19 cellular contexts compared by ENCODE assay signal in the genomic region with DNA sequence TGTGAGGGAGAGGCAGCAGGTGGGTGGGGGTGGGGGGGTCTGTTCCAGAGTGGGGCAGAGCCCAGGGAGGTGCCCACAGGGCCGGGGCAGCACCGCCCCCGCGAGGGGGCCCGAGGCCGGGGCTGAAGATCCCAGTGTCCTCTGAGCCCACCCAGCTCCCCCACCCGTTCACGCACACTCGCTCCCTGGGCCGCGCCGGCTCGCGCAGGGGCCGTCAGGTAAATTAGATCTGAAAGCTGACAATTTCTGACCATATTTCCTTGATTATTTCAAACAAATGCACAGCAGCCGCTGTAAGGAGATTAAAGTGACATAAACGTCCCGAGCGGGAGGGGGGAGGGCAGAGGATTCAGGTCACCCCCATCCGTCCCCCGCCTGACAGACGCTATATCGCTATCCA.
DNase-seq lines count a peak whose midpoint lies in the region; ATAC-seq and TF ChIP-seq lines count a peak whose summit lies in the region.
"Had no signal": no experiment of that assay in that cellular context is flagged by ENCODE, and none has a peak within 500 bp of the region (broad histone marks: within the 10 kb centered on the region; RNA-seq: fewer than 3 reads in every experiment).

No MANE protein-coding gene starts in this region.

- no peak for ATAC-seq in heart left ventricle
- no peak for ATAC-seq in Right ventricle myocardium inferior
- ATAC-seq in gastrocnemius medialis = no peak
- ATAC-seq: A549, HCT116 had no signal

- no peak for DNase-seq in heart left ventricle
- DNase-seq in Right ventricle myocardium inferior (ENCODE audit: missing footprints) = no peak
- no peak for DNase-seq in gastrocnemius medialis
- no peak for DNase-seq in NCI-H1436 treated with DMSO at 0.1 percent for 48 hours (lab: John Stamatoyannopoulos, UW)
- no peak for DNase-seq in posterior vena cava (ENCODE audit: low spot score)
- no peak for DNase-seq in COLO668 (lab: John Stamatoyannopoulos, UW; ENCODE audit: unreplicated experiment)
- DNase-seq: CD4-positive, alpha-beta T cell; DND-41; GDM1; MV-4-11; NCI-H1417 treated with DMSO at 0.1 percent for 48 hours; NCI-H2029 treated with DMSO at 0.1 percent for 48 hours; NCI-H2227 treated with DMSO at 0.1 percent for 48 hours; OCI-M1; RPMI8226 had no signal

- TF ChIP-seq POLR2A in heart left ventricle (IDR thresholded peaks at IDR 0.05) (no peak), gastrocnemius medialis (IDR thresholded peaks at IDR 0.05) (no peak)

- H3K9me3 ChIP-seq in heart left ventricle (no peaks in the 10 kb centered on the region), muscle layer of colon (ENCODE audit: low read length) (no peaks in the 10 kb centered on the region), gastrocnemius medialis (no peaks in the 10 kb centered on the region)
- H3K9me3 ChIP-seq: A549 had no signal

- H3K4me3 ChIP-seq in heart left ventricle (no peak overlapping the region), muscle layer of colon (ENCODE audit: low read depth in 1 of 2, low read length in 2 of 2) (no peak overlapping the region), gastrocnemius medialis (no peak overlapping the region)
- H3K4me3 ChIP-seq: A549 had no signal

- H3K36me3 ChIP-seq in heart left ventricle (no peaks in the 10 kb centered on the region), muscle layer of colon (ENCODE audit: insufficient read depth, low read length) (no peaks in the 10 kb centered on the region), gastrocnemius medialis (no peaks in the 10 kb centered on the region)

- H3K4me1 ChIP-seq in heart left ventricle = peaks cover 11 to 100% (median 84%) of the 10 kb centered on the region in 12 donors
- peaks cover 97% of the 10 kb centered on the region for H3K4me1 ChIP-seq in muscle layer of colon (ENCODE audit: insufficient read depth, low read length)
- H3K4me1 ChIP-seq in gastrocnemius medialis = peaks cover 65 to 68% of the 10 kb centered on the region in 2 donors
- H3K4me1 ChIP-seq: A549 had no signal

- TF ChIP-seq CTCF in heart left ventricle (IDR thresholded peaks at IDR 0.05) (no peak), VCaP (conservative IDR thresholded peaks at IDR 0.05) (no peak), gastrocnemius medialis (IDR thresholded peaks at IDR 0.05 in 4 of 5, conservative IDR thresholded peaks at IDR 0.05 in 1 of 5) (no peak)

- H3K27ac ChIP-seq in heart left ventricle = peak overlapping the region in 9 of 12 donors; percentile 38 to 94 (median 59)
- peak overlapping the region; percentile 98 for H3K27ac ChIP-seq in VCaP
- H3K27ac ChIP-seq in muscle layer of colon (ENCODE audit: low read depth, low read length) = peak overlapping the region; percentile 96
- H3K27ac ChIP-seq in gastrocnemius medialis = peak overlapping the region; percentile 13 to 65 (median 51)
- H3K27ac ChIP-seq: A549 had no signal

- H3K9ac ChIP-seq in muscle layer of colon (ENCODE audit: low read length) = no peak overlapping the region

- in situ Hi-C loops in gastrocnemius medialis (cut with MboI; ENCODE audit: low sequenced_read_pairs in 4 of 4) = loop anchor here in 2 of 4 donors (25.0 kb wide), 1 partner anchor 109 kb away; the partner anchor contains the start of gene CASZ1 (in 2 of the 2)

- intact Hi-C loops in heart left ventricle (cut with DNase I) (loop anchor here in 3 of 10 donors (5.0 kb wide), 1 partner anchor 119 kb away; the partner anchor contains the start of gene CASZ1 (in 3 of the 3)), Right ventricle myocardium inferior (cut with DNase I) (no loop called here), gastrocnemius medialis (cut with DNase I; ENCODE audit: low total_unique reads) (no loop called here), posterior vena cava (cut with DNase I) (no loop called here)

- 78 to 85% (median 80%) methylated on average over 23 of the region's 23 CpGs for WGBS in heart left ventricle, 4 donors

- no peaks in the 10 kb centered on the region for H3K27me3 ChIP-seq in heart left ventricle
- no peaks in the 10 kb centered on the region for H3K27me3 ChIP-seq in muscle layer of colon (ENCODE audit: control insufficient read depth in 1 of 2, insufficient read depth in 2 of 2, low read length in 2 of 2)
- H3K27me3 ChIP-seq in gastrocnemius medialis = no peaks in the 10 kb centered on the region
